In the genomic region with DNA sequence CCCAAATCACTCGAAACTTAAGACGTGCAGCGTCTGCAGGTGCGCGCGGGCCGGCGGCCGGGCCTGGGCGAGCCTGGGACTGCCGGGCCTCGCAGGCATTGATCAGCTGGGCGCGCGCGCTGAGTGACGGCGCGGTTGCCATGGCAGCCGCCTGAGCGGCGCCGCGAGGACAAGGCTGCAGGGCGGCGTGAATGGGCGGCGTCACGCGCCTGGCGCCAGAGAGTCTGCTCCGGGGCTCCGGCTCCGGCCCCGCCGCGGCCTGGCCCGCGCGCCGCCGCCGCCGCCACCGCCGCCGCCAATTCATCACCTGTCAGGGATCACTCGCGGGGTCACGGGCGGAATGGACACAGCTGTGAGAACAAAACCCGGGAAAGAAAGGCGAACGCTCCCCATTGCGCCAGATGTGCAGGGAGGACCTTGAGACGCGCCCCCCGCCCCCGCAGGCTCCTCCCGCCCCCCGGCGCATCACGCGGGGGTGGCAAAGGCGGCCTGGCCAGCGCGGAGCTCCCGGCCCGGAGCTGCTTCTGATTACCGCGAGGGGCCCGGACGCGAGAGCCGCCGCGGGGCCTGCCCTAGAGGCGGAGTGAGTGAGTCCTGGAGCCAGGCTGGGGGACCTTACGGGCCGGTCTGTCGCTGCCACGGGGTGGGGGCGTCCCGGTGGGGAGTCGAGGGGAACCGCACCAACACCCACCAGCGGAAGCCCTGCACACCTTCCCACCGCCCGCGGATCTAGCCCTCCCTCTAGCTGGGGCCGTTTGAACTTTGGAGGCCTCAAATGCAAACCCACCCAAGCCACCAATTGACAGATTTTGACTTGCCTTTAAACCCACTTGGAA, we compare ENCODE assay signal across 8 cellular contexts. TPM values are rescaled to one million over a fixed set of nuclear protein-coding genes. Genes with fewer than 3 reads are reported as not detected.
DNase-seq lines count a peak whose midpoint lies in the region; ATAC-seq and TF ChIP-seq lines count a peak whose summit lies in the region.

No MANE protein-coding gene starts in this region.

- 1% methylated on average over 42 to 91 of the region's 91 CpGs for WGBS in spleen, 5 donors

- no peak for TF ChIP-seq POLR2A in spleen (IDR thresholded peaks at IDR 0.05)

- H3K4me3 ChIP-seq in ACC112 (ENCODE audit: low read depth, low read length) = peak overlapping the region; percentile 86
- H3K4me3 ChIP-seq in WI38 (ENCODE audit: low read depth, low read length) = peak overlapping the region; percentile 51
- peak overlapping the region; percentile 51 to 59 for H3K4me3 ChIP-seq in cardiac fibroblast (replicated peaks in 1 of 2; ENCODE audit: low read depth in 2 of 2, low read length in 2 of 2)
- H3K4me3 ChIP-seq in spleen = peak overlapping the region; percentile 21 to 75 (median 48)

- peak overlapping the region; percentile 38 for H2AFZ ChIP-seq in ACC112 (ENCODE audit: low read length, unreplicated experiment)

- H3K4me1 ChIP-seq in ACC112 (ENCODE audit: control insufficient read depth, insufficient read depth, low read length, unreplicated experiment) (peaks cover 12% of the 10 kb centered on the region), spleen (peaks cover 14 to 69% (median 53%) of the 10 kb centered on the region in 6 donors)

- TF ChIP-seq CTCF in WI38 (IDR thresholded peaks at IDR 0.05; ENCODE audit: low read depth, low read length) = no peak
- no peak for TF ChIP-seq CTCF in cardiac fibroblast (IDR thresholded peaks at IDR 0.05; ENCODE audit: low read depth, low read length)
- TF ChIP-seq CTCF in spleen (IDR thresholded peaks at IDR 0.05 in 8 of 11, conservative IDR thresholded peaks at IDR 0.05 in 3 of 11) = peak in 3 of 11 experiments; percentile 0 to 13 (median 4)

- H3K79me2 ChIP-seq in ACC112 (ENCODE audit: control insufficient read depth, insufficient read depth, low read length, unreplicated experiment) = peaks cover 13% of the 10 kb centered on the region

- H3K9me3 ChIP-seq in spleen = peaks cover 5 to 24% (median 13%) of the 10 kb centered on the region in 8 donors

- H3K27ac ChIP-seq in ACC112 (ENCODE audit: low read depth, low read length) (peak overlapping the region; percentile 94), spleen (peak overlapping the region; percentile 83 to 96 (median 92))

- peak; percentile 98 for DNase-seq in NCI-H2227 (lab: John Stamatoyannopoulos, UW; ENCODE audit: unreplicated experiment)
- peak; percentile 87 to 96 for DNase-seq in cardiac fibroblast (ENCODE audit: low read depth in 2 of 2)
- DNase-seq in iris pigment epithelial cell (ENCODE audit: low read depth) = peak; percentile 94
- peak; percentile 96 for DNase-seq in spleen

- intact Hi-C loops in spleen (cut with DNase I; ENCODE audit: low total_unique reads) = no loop called here

- H3K27me3 ChIP-seq in ACC112 (ENCODE audit: insufficient read depth, low read length) = no peaks in the 10 kb centered on the region
- peaks cover 0 to 87% (median 24%) of the 10 kb centered on the region in 7 donors for H3K27me3 ChIP-seq in spleen (replicated peaks in 1 of 7)

- no peaks in the 10 kb centered on the region for H3K36me3 ChIP-seq in ACC112 (ENCODE audit: insufficient read depth, low read length)
- H3K36me3 ChIP-seq in spleen = no peaks in the 10 kb centered on the region

- ATAC-seq in GM18907 (IDR thresholded peaks at IDR 0.05; ENCODE audit: unreplicated experiment) = peak; percentile 65
- ATAC-seq in HG03139 (IDR thresholded peaks at IDR 0.05; ENCODE audit: unreplicated experiment) = peak; percentile 55

RNA-seq across cellular contexts. Expression of a gene that starts 2.9 kb away (rescaled TPM):
- total RNA-seq in spleen = 100 to 1,000 TPM in 4 of 7 donors, 10 to 100 TPM in 3; 80.4 to 343 (median 109) TPM
- polyA plus RNA-seq in spleen = 10 to 100 TPM; 42.8 to 73.9 (median 59.7) TPM

Comparison
In these comparisons a context has a peak if more than half of its experiments do, and no peak if none do; other contexts are left out.
1. Peak in every context shown above with its lines: DNase-seq, ATAC-seq, H3K4me3 ChIP-seq and H3K27ac ChIP-seq.